1 cellular context compared by ENCODE assay signal in genomic region chr6:30763618-30764489, GRCh38.
TF ChIP-seq lines count a peak whose summit lies in the region.

No MANE protein-coding gene starts in this region.

TF ChIP-seq in HCT116, 20 proteins besides CTCF, POLR2A, EP300 and RAD21 (continued from another document):
- no peak for TF ChIP-seq MAX (IDR thresholded peaks at IDR 0.05)
- no peak for TF ChIP-seq REST (IDR thresholded peaks at IDR 0.05; ENCODE audit: low read depth)
- no peak for TF ChIP-seq SP1 (IDR thresholded peaks at IDR 0.05; ENCODE audit: low read depth)
- TF ChIP-seq ZNF274 (IDR thresholded peaks at IDR 0.05; ENCODE audit: low read depth, low read length), result no peak
- TF ChIP-seq SIN3A (IDR thresholded peaks at IDR 0.05; ENCODE audit: low read depth), result no peak
- no peak for TF ChIP-seq CBX3 (IDR thresholded peaks at IDR 0.05; ENCODE audit: low read depth)
- no peak for TF ChIP-seq CEBPB (IDR thresholded peaks at IDR 0.05; ENCODE audit: low read depth)
